9 cellular contexts compared by ENCODE assay signal in genomic region chr12:57135487-57135886, GRCh38. TPM values are rescaled to one million over a fixed set of nuclear protein-coding genes. Genes with fewer than 3 reads are reported as not detected.
DNase-seq lines count a peak whose midpoint lies in the region; ATAC-seq and TF ChIP-seq lines count a peak whose summit lies in the region.
"Had no signal": no experiment of that assay in that cellular context is flagged by ENCODE, and none has a peak within 500 bp of the region (broad histone marks: within the 10 kb centered on the region; RNA-seq: fewer than 3 reads in every experiment).

No MANE protein-coding gene starts in this region.

- H3K36me3 ChIP-seq in Peyer's patch (peaks cover 0 to 16% (median 0%) of the 10 kb centered on the region in 3 donors), transverse colon (no peaks in the 10 kb centered on the region)

- WGBS in transverse colon (ENCODE audit: low coverage in 1 of 2), 2 donors, result 52 to 59% methylated on average over 3 to 5 of the region's 5 CpGs

- no peak for TF ChIP-seq EP300 in transverse colon (IDR thresholded peaks at IDR 0.05; ENCODE audit: low read depth)

- TF ChIP-seq CTCF in Peyer's patch (IDR thresholded peaks at IDR 0.05) (no peak), transverse colon (IDR thresholded peaks at IDR 0.05) (no peak)

- peak overlapping the region; percentile 51 to 96 (median 71) for H3K27ac ChIP-seq in Peyer's patch
- H3K27ac ChIP-seq in transverse colon, result peak overlapping the region; percentile 94 to 99 (median 96)

- TF ChIP-seq POLR2A in Peyer's patch (IDR thresholded peaks at IDR 0.05) (no peak), transverse colon (IDR thresholded peaks at IDR 0.05) (no peak)

- in situ Hi-C loops in transverse colon (cut with MboI; ENCODE audit: low pct_ligation_motif_present in 1 of 4, low pct_unique_long_range_greater_than_20kb in 1 of 4, low sequenced_read_pairs in 3 of 4), result no loop called here

- H3K27me3 ChIP-seq in Peyer's patch, result no peaks in the 10 kb centered on the region
- no peaks in the 10 kb centered on the region for H3K27me3 ChIP-seq in transverse colon

- DNase-seq in Peyer's patch (no peak), fibroblast of gingiva (ENCODE audit: low read depth) (peak; percentile 93), midbrain (lab: John Stamatoyannopoulos, UW) (peak; percentile 51), transverse colon (peak; percentile 8), globus pallidus (ENCODE audit: low spot score) (no peak), NCI-H2029 treated with DMSO at 0.1 percent for 48 hours (lab: John Stamatoyannopoulos, UW) (no peak), NCI-H748 treated with DMSO at 0.1 percent for 48 hours (lab: John Stamatoyannopoulos, UW) (no peak)
- DNase-seq: NCI-H524 treated with DMSO at 0.1 percent for 48 hours had no signal

- ATAC-seq in GM21360 (IDR thresholded peaks at IDR 0.05; ENCODE audit: unreplicated experiment), result no peak

- no peaks in the 10 kb centered on the region for H3K9me3 ChIP-seq in Peyer's patch
- no peaks in the 10 kb centered on the region for H3K9me3 ChIP-seq in transverse colon

- H3K4me3 ChIP-seq in Peyer's patch (peak overlapping the region in 1 of 4 donors; percentile 10), transverse colon (peak overlapping the region in 1 of 4 donors; percentile 22)

- H3K4me1 ChIP-seq in Peyer's patch, result peaks cover 0 to 91% (median 11%) of the 10 kb centered on the region in 4 donors
- H3K4me1 ChIP-seq in transverse colon, result peaks cover 56 to 90% (median 69%) of the 10 kb centered on the region in 4 donors

- intact Hi-C loops in transverse colon (cut with DNase I; ENCODE audit: low total_unique reads), result no loop called here

RNA-seq across cellular contexts. Expression of gene LRP1, which starts 7.2 kb away (rescaled TPM):
- total RNA-seq in Peyer's patch (100 to 1,000 TPM; 128 to 312 (median 207) TPM), transverse colon (100 to 1,000 TPM in 3 of 4 donors, 10 to 100 TPM in 1; 94.3 to 248 (median 199) TPM)

RNA-seq across cellular contexts. Expression of gene LRP1-AS, which starts 11.9 kb away (rescaled TPM):
- total RNA-seq in Peyer's patch (not detected), transverse colon (not detected)

RNA-seq across cellular contexts. Expression of gene STAT6, which starts 24.3 kb away (rescaled TPM):
- total RNA-seq in Peyer's patch (100 to 1,000 TPM; 278 to 416 (median 382) TPM), transverse colon (100 to 1,000 TPM; 181 to 318 (median 198) TPM)

RNA-seq across cellular contexts. Expression of gene NAB2, which starts 46.6 kb away (rescaled TPM):
- 10 to 100 TPM in 2 of 4 donors, 1 to 10 TPM in 2; 7.4 to 17.0 (median 10.3) TPM for total RNA-seq in Peyer's patch
- 1 to 10 TPM; 2.6 to 9.1 (median 4.7) TPM for total RNA-seq in transverse colon

RNA-seq across cellular contexts. Expression of gene NEMP1, which starts 56.9 kb away (rescaled TPM):
- total RNA-seq in Peyer's patch (10 to 100 TPM in 1 of 4 donors, 1 to 10 TPM in 3; 4.6 to 11.6 (median 5.7) TPM), transverse colon (10 to 100 TPM in 1 of 4 donors, 1 to 10 TPM in 3; 4.0 to 66.7 (median 5.2) TPM)

Comparison
In these comparisons a context has a peak if more than half of its experiments do, and no peak if none do; other contexts are left out.
1. DNase-seq: peak in fibroblast of gingiva (single experiment), midbrain (single experiment) and transverse colon (single experiment); none in Peyer's patch (0 of 3), globus pallidus (single experiment), NCI-H2029 treated with DMSO at 0.1 percent for 48 hours (single experiment) and NCI-H748 treated with DMSO at 0.1 percent for 48 hours (single experiment).